Comparison of ENCODE assay signal across 24 cellular contexts in the genomic region with DNA sequence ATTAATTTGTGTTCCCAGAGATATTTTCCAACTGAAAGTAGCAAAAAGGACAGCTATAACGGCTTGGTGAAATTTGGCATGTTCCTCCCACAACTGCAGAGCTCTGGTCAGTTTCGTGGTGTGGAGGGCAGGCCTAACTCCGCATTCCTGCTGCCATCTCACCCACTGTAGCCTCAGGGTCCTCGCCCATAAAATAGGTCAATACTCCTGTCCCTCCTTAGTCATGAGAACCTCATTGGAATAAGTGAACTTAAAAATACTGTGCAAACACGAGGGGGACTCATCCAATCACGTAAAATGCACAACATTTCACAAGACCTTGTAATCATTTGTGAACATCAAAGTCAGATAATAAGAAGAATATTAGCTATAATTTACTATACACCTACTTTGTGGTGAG.
"Had no signal": no experiment of that assay in that cellular context is flagged by ENCODE, and none has a peak within 500 bp of the region (broad histone marks: within the 10 kb centered on the region; RNA-seq: fewer than 3 reads in every experiment).

No MANE protein-coding gene starts in this region.

- H3K9me3 ChIP-seq: lower lobe of right lung, pancreas, prostate gland, suprapubic skin, thoracic aorta, upper lobe of right lung had no signal

- H3K4me3 ChIP-seq: left lung, lower lobe of right lung, pancreas, prostate gland, spleen, suprapubic skin, thoracic aorta, tibial artery, upper lobe of right lung had no signal

- H3K36me3 ChIP-seq: left lung, lower lobe of right lung, pancreas, prostate gland, spleen, suprapubic skin, thoracic aorta, tibial artery, upper lobe of right lung had no signal

- H3K4me3 Mint-ChIP-seq: naive thymus-derived CD8-positive, alpha-beta T cell; nephron; stimulated activated effector memory CD8-positive, alpha-beta T cell treated with anti-CD3 and anti-CD28 coated beads, Interleukin-12 subunit alpha, Interleukin-12 subunit beta, amount 100 ng/mL, for 72 hours; stimulated activated naive CD8-positive, alpha-beta T cell treated with anti-CD3 and anti-CD28 coated beads, Interleukin-15, Interleukin-2, amounts not matched to agents 100 ng/mL and 50 ng/mL, for 24 hours had no signal

- H3K27ac ChIP-seq: left lung, lower lobe of right lung, pancreas, prostate gland, spleen, suprapubic skin, thoracic aorta, tibial artery, upper lobe of right lung had no signal

- H3K4me1 Mint-ChIP-seq: naive thymus-derived CD8-positive, alpha-beta T cell; nephron; stimulated activated effector memory CD8-positive, alpha-beta T cell treated with anti-CD3 and anti-CD28 coated beads, Interleukin-12 subunit alpha, Interleukin-12 subunit beta, amount 100 ng/mL, for 72 hours had no signal

- H3K36me3 Mint-ChIP-seq: naive thymus-derived CD8-positive, alpha-beta T cell; stimulated activated effector memory CD8-positive, alpha-beta T cell treated with anti-CD3 and anti-CD28 coated beads, Interleukin-12 subunit alpha, Interleukin-12 subunit beta, amount 100 ng/mL, for 72 hours had no signal

- DNase-seq: hippocampal formation; kidney glomerular epithelial cell; left cardiac atrium; left lung; lower lobe of right lung; mammary epithelial cell; mesenchymal stem cell; naive thymus-derived CD8-positive, alpha-beta T cell; pancreas; posterior cingulate gyrus; right cardiac atrium; small intestine; spleen; stimulated activated CD4-positive, alpha-beta T cell treated with anti-CD3 and anti-CD28 coated beads, Interleukin-4, amount 100 ng/mL, for 24 hours; stimulated activated naive CD4-positive, alpha-beta T cell; tibial artery; trophoblast cell; upper lobe of right lung had no signal

- H3K4me1 ChIP-seq: left lung, lower lobe of right lung, pancreas, prostate gland, spleen, tibial artery, upper lobe of right lung had no signal

- H3K27me3 ChIP-seq: left lung, pancreas, spleen, tibial artery, upper lobe of right lung had no signal

- H3K27ac Mint-ChIP-seq: naive thymus-derived CD8-positive, alpha-beta T cell; nephron; stimulated activated effector memory CD8-positive, alpha-beta T cell treated with anti-CD3 and anti-CD28 coated beads, Interleukin-12 subunit alpha, Interleukin-12 subunit beta, amount 100 ng/mL, for 72 hours; stimulated activated naive CD8-positive, alpha-beta T cell treated with anti-CD3 and anti-CD28 coated beads, Interleukin-15, Interleukin-2, amounts not matched to agents 100 ng/mL and 50 ng/mL, for 24 hours had no signal
